ENCODE assay signal across 8 cellular contexts in genomic region chr19:50258918-50259372, GRCh38. TPM values are rescaled to one million over a fixed set of nuclear protein-coding genes. Genes with fewer than 3 reads are reported as not detected.
DNase-seq lines count a peak whose midpoint lies in the region; ATAC-seq, FAIRE-seq and TF ChIP-seq lines count a peak whose summit lies in the region.

No MANE protein-coding gene starts in this region.

- H3K27me3 Mint-ChIP-seq in osteocyte (ENCODE audit: unreplicated experiment): no peaks in the 10 kb centered on the region

- CTCF ChIA-PET in HEK293T (lab: Yijun Ruan, JAX): interaction anchor here (0.6 to 2.3 kb wide), 5 partner anchors 8 to 508 kb away, joined by 3 to 14 read pairs (median 5); no protein-coding TSS in a partner anchor

- H3K4me3 Mint-ChIP-seq in osteocyte (ENCODE audit: unreplicated experiment): no peak overlapping the region

- POLR2A ChIA-PET in HEK293T (lab: Yijun Ruan, JAX): no interaction called here

- TF ChIP-seq CTCF in ascending aorta (IDR thresholded peaks at IDR 0.05) (peak in 2 of 3 experiments; percentile 34 to 47), osteocyte (IDR thresholded peaks at IDR 0.05) (peak; percentile 20)

- intact Hi-C loops in ascending aorta (cut with DNase I): no loop called here

- H3K27me3 ChIP-seq in ascending aorta: no peaks in the 10 kb centered on the region

- H3K9me3 Mint-ChIP-seq in osteocyte (ENCODE audit: unreplicated experiment): peaks cover 8% of the 10 kb centered on the region

- no peak overlapping the region for H3K4me3 ChIP-seq in ascending aorta

- H3K4me1 ChIP-seq in ascending aorta: no peaks in the 10 kb centered on the region

- H3K36me3 ChIP-seq in ascending aorta: peaks cover 0 to 9% of the 10 kb centered on the region in 2 donors

- no peaks in the 10 kb centered on the region for H3K4me1 Mint-ChIP-seq in osteocyte (ENCODE audit: unreplicated experiment)

- H3K36me3 Mint-ChIP-seq in osteocyte (ENCODE audit: unreplicated experiment): no peaks in the 10 kb centered on the region

- peak; percentile 56 for DNase-seq in D341Med (ENCODE audit: low spot score)
- peak; percentile 70 for DNase-seq in HEK293T (ENCODE audit: extremely low spot score)
- no peak for DNase-seq in ascending aorta (ENCODE audit: low spot score in 2 of 2)
- DNase-seq in osteocyte (ENCODE audit: extremely low spot score, unreplicated experiment): no peak
- DNase-seq in HTR-8/SVneo (ENCODE audit: insufficient read length, low spot score): no peak
- DNase-seq in AG20443 (ENCODE audit: low spot score): no peak
- DNase-seq in cortex of kidney (lab: John Stamatoyannopoulos, UW): no peak

- ATAC-seq in HG02852 (IDR thresholded peaks at IDR 0.05; ENCODE audit: unreplicated experiment): no peak

- no peak for FAIRE-seq in HTR-8/SVneo (lab: Jason Lieb, UNC)

- H3K27ac ChIP-seq in ascending aorta: no peak overlapping the region

- H3K27ac Mint-ChIP-seq in osteocyte (ENCODE audit: unreplicated experiment): no peak overlapping the region

- no peaks in the 10 kb centered on the region for H3K9me3 ChIP-seq in ascending aorta

TF ChIP-seq in HEK293T, 16 proteins besides CTCF, POLR2A, EP300 and RAD21:
- TF ChIP-seq ZNF384 (IDR thresholded peaks at IDR 0.05): no peak
- no peak for TF ChIP-seq NFRKB (IDR thresholded peaks at IDR 0.05)
- no peak for TF ChIP-seq LEF1 (IDR thresholded peaks at IDR 0.05; ENCODE audit: borderline replicate concordance)
- TF ChIP-seq ARNT (IDR thresholded peaks at IDR 0.05): no peak
- no peak for TF ChIP-seq CTBP1 (IDR thresholded peaks at IDR 0.05; ENCODE audit: borderline replicate concordance)
- TF ChIP-seq FOXA1 (IDR thresholded peaks at IDR 0.05): no peak
- TF ChIP-seq SP1 (IDR thresholded peaks at IDR 0.05): no peak
- TF ChIP-seq L3MBTL2 (conservative IDR thresholded peaks at IDR 0.05): no peak
- TF ChIP-seq TARDBP (IDR thresholded peaks at IDR 0.05): no peak
- no peak for TF ChIP-seq FOXM1 (IDR thresholded peaks at IDR 0.05; ENCODE audit: borderline replicate concordance)
- TF ChIP-seq SUZ12 (IDR thresholded peaks at IDR 0.05): no peak
- TF ChIP-seq, protein P1, sequence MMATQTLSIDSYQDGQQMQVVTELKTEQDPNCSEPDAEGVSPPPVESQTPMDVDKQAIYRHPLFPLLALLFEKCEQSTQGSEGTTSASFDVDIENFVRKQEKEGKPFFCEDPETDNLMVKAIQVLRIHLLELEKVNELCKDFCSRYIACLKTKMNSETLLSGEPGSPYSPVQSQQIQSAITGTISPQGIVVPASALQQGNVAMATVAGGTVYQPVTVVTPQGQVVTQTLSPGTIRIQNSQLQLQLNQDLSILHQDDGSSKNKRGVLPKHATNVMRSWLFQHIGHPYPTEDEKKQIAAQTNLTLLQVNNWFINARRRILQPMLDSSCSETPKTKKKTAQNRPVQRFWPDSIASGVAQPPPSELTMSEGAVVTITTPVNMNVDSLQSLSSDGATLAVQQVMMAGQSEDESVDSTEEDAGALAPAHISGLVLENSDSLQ (IDR thresholded peaks at IDR 0.05): no peak

RNA-seq across cellular contexts. Expression of gene MYH14, which starts 55.5 kb away (rescaled TPM):
- total RNA-seq in ascending aorta: 8.6 TPM
- not detected in 2 replicates for total RNA-seq in osteocyte

Comparison
In these comparisons a context has a peak if more than half of its experiments do, and no peak if none do; other contexts are left out.
1. DNase-seq: peak in D341Med (single experiment) and HEK293T (single experiment); none in ascending aorta (0 of 2), osteocyte (single experiment), HTR-8/SVneo (single experiment), AG20443 (single experiment) and cortex of kidney (single experiment).